In the genomic region with DNA sequence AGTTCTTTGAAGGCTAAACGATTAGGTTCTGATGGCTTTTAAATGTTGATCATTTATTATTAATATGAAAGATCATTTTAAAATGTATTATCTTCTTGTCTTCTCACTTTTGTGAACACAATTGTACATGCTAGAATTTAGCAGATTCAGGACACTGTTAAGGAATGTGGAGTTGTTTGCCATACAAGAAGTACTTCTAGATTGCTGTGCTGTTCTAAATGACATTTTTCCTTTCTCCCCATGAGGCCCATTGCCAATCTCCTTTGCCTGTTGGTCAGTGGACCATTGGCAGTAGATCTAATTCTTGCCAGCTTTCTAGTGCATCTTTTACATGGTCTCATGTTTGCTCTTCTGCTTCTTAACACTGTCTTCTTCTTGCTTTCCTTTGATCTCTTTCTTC, we compare ENCODE assay signal across 31 cellular contexts.
"Had no signal": no experiment of that assay in that cellular context is flagged by ENCODE, and none has a peak within 500 bp of the region (broad histone marks: within the 10 kb centered on the region; RNA-seq: fewer than 3 reads in every experiment).

No MANE protein-coding gene starts in this region.

- H3K4me1 ChIP-seq: adrenal gland, body of pancreas, breast epithelium had no signal

- H3K9me3 ChIP-seq: adrenal gland, body of pancreas, breast epithelium had no signal

- H3K36me3 Mint-ChIP-seq: activated CD4-positive, alpha-beta memory T cell treated with anti-CD3 and anti-CD28 coated beads for 36 hours; activated naive CD4-positive, alpha-beta T cell treated with anti-CD3 and anti-CD28 coated beads, Interleukin-2, amount 50 U/mL, for 72 hours; activated naive CD8-positive, alpha-beta T cell treated with anti-CD3 and anti-CD28 coated beads for 36 hours had no signal

- DNase-seq: activated B cell treated with CpG ODN at 0.5 μM for 24 hours; activated CD4-positive, alpha-beta memory T cell treated with anti-CD3 and anti-CD28 coated beads for 36 hours; activated CD4-positive, alpha-beta T cell treated with anti-CD3 and anti-CD28 coated beads for 4 hours; activated CD4-positive, alpha-beta T cell treated with anti-CD3 and anti-CD28 coated beads, Interleukin-2, amount 10 ng/mL, durations not matched to agents 24 days and 14 days; activated CD4-positive, alpha-beta T cell treated with anti-CD3 and anti-CD28 coated beads, Interleukin-2, amount 50 U/mL, for 1 hour; activated CD4-positive, alpha-beta T cell treated with anti-CD3 and anti-CD28 coated beads, Interleukin-2, amount 50 U/mL, for 4 hours; activated CD4-positive, CD25-positive, alpha-beta regulatory T cell treated with anti-CD3 and anti-CD28 coated beads, Interleukin-2, amount 50 U/mL, for 72 hours; activated CD8-positive, alpha-beta memory T cell treated with anti-CD3 and anti-CD28 coated beads, Interleukin-2, amount 50 U/mL, for 4 hours; activated CD8-positive, alpha-beta T cell treated with anti-CD3 and anti-CD28 coated beads for 36 hours; activated effector memory CD4-positive, alpha-beta T cell treated with anti-CD3 and anti-CD28 coated beads, Interleukin-2, amount 50 U/mL, for 16 hours; activated gamma-delta T cell treated with Interleukin-2 at 50 U/mL for 16 hours; activated naive CD4-positive, alpha-beta T cell; activated naive CD4-positive, alpha-beta T cell treated with anti-CD3 and anti-CD28 coated beads for 36 hours; activated naive CD4-positive, alpha-beta T cell treated with anti-CD3 and anti-CD28 coated beads, Interleukin-2, amount 50 U/mL, for 16 hours; activated naive CD8-positive, alpha-beta T cell treated with anti-CD3 and anti-CD28 coated beads for 36 hours; activated T-cell treated with anti-CD3 and anti-CD28 coated beads for 4 hours; activated T-cell treated with anti-CD3 and anti-CD28 coated beads, Interleukin-2, amount 50 U/mL, for 1 hour; activated T-cell treated with anti-CD3 and anti-CD28 coated beads, Interleukin-2, amount 50 U/mL, for 4 hours; activated T-cell treated with anti-CD3 and anti-CD28 coated beads, Interleukin-2, amount 50 U/mL, for 72 hours; adrenal gland; amniotic stem cell; aorta; body of pancreas; brain microvascular endothelial cell; central memory CD4-positive, alpha-beta T cell; T-helper 17 cell had no signal

- H3K36me3 ChIP-seq: adrenal gland, brain microvascular endothelial cell, breast epithelium had no signal

- H3K27ac Mint-ChIP-seq: activated B cell treated with CpG ODN at 0.5 μM for 24 hours; activated CD4-positive, alpha-beta memory T cell treated with anti-CD3 and anti-CD28 coated beads for 36 hours; activated CD4-positive, alpha-beta T cell treated with anti-CD3 and anti-CD28 coated beads, Interleukin-2, amount 10 ng/mL, durations not matched to agents 24 days and 14 days; activated CD8-positive, alpha-beta T cell treated with anti-CD3 and anti-CD28 coated beads for 36 hours; activated naive CD4-positive, alpha-beta T cell treated with anti-CD3 and anti-CD28 coated beads for 36 hours; activated naive CD4-positive, alpha-beta T cell treated with anti-CD3 and anti-CD28 coated beads, Interleukin-2, amount 50 U/mL, for 72 hours; activated naive CD8-positive, alpha-beta T cell treated with anti-CD3 and anti-CD28 coated beads for 36 hours; activated T-cell treated with anti-CD3 and anti-CD28 coated beads, Interleukin-2, amount 50 U/mL, for 72 hours; activated T-helper 1 cell treated with anti-CD3 and anti-CD28 coated beads, Interleukin-12 subunit alpha, Interleukin-12 subunit beta, Interleukin-2, Interleukin-4 antibody, amounts not matched to agents 30 ng/mL and 10 ng/mL and 1 ng/mL, durations not matched to agents 14 hours and 24 hours and 36 hours; activated T-helper 17 cell treated with anti-CD3 and anti-CD28 coated beads, Interleukin-2, amount 50 U/mL, for 72 hours; T-helper 17 cell had no signal

- ATAC-seq: activated CD8-positive, alpha-beta T cell treated with anti-CD3 and anti-CD28 coated beads for 36 hours; activated T-cell treated with anti-CD3 and anti-CD28 coated beads, Interleukin-2, amount 50 U/mL, for 4 hours; activated T-cell treated with anti-CD3 and anti-CD28 coated beads, Interleukin-2, amount 50 U/mL, for 72 hours; body of pancreas; T-helper 17 cell had no signal

- H3K4me3 ChIP-seq: adrenal gland, body of pancreas, breast epithelium had no signal

- H3K4me1 Mint-ChIP-seq: activated B cell treated with CpG ODN at 0.5 μM for 24 hours; activated CD4-positive, alpha-beta T cell treated with anti-CD3 and anti-CD28 coated beads, Interleukin-2, amount 10 ng/mL, durations not matched to agents 24 days and 14 days; activated naive CD8-positive, alpha-beta T cell treated with anti-CD3 and anti-CD28 coated beads for 36 hours; activated T-helper 17 cell treated with anti-CD3 and anti-CD28 coated beads, Interleukin-2, amount 50 U/mL, for 72 hours; T-helper 17 cell had no signal

- H3K4me3 Mint-ChIP-seq: activated B cell treated with CpG ODN at 0.5 μM for 24 hours; activated CD4-positive, alpha-beta memory T cell treated with anti-CD3 and anti-CD28 coated beads for 36 hours; activated CD4-positive, alpha-beta T cell treated with anti-CD3 and anti-CD28 coated beads, Interleukin-2, amount 10 ng/mL, durations not matched to agents 24 days and 14 days; activated CD8-positive, alpha-beta T cell treated with anti-CD3 and anti-CD28 coated beads for 36 hours; activated naive CD4-positive, alpha-beta T cell treated with anti-CD3 and anti-CD28 coated beads for 36 hours; activated naive CD8-positive, alpha-beta T cell treated with anti-CD3 and anti-CD28 coated beads for 36 hours; activated T-cell treated with anti-CD3 and anti-CD28 coated beads, Interleukin-2, amount 50 U/mL, for 4 hours; activated T-cell treated with anti-CD3 and anti-CD28 coated beads, Interleukin-2, amount 50 U/mL, for 72 hours; activated T-helper 1 cell treated with anti-CD3 and anti-CD28 coated beads, Interleukin-12 subunit alpha, Interleukin-12 subunit beta, Interleukin-2, Interleukin-4 antibody, amounts not matched to agents 30 ng/mL and 10 ng/mL and 1 ng/mL, durations not matched to agents 14 hours and 24 hours and 36 hours; activated T-helper 17 cell treated with anti-CD3 and anti-CD28 coated beads, Interleukin-2, amount 50 U/mL, for 72 hours; T-helper 17 cell had no signal

- H3K27me3 Mint-ChIP-seq: activated B cell treated with CpG ODN at 0.5 μM for 24 hours; activated CD4-positive, alpha-beta memory T cell treated with anti-CD3 and anti-CD28 coated beads for 36 hours; activated CD8-positive, alpha-beta T cell treated with anti-CD3 and anti-CD28 coated beads for 36 hours; activated T-helper 17 cell treated with anti-CD3 and anti-CD28 coated beads, Interleukin-2, amount 50 U/mL, for 72 hours had no signal

- H3K27me3 ChIP-seq: adrenal gland, body of pancreas, brain microvascular endothelial cell, breast epithelium had no signal

- H3K27ac ChIP-seq: adrenal gland, body of pancreas, brain microvascular endothelial cell, breast epithelium, VCaP had no signal
